20 cellular contexts compared by ENCODE assay signal in genomic region chr17:8893059-8893458, GRCh38. TPM values are rescaled to one million over a fixed set of nuclear protein-coding genes. Genes with fewer than 3 reads are reported as not detected.
DNase-seq lines count a peak whose midpoint lies in the region; ATAC-seq and TF ChIP-seq lines count a peak whose summit lies in the region.
"Had no signal": no experiment of that assay in that cellular context is flagged by ENCODE, and none has a peak within 500 bp of the region (broad histone marks: within the 10 kb centered on the region; RNA-seq: fewer than 3 reads in every experiment).

No MANE protein-coding gene starts in this region.

- no peaks in the 10 kb centered on the region for H3K9me3 ChIP-seq in CD8-positive, alpha-beta memory T cell (ENCODE audit: low read length)
- H3K9me3 ChIP-seq: SJCRH30 had no signal

- no peak overlapping the region for H3K4me3 Mint-ChIP-seq in CD14-positive monocyte
- H3K4me3 Mint-ChIP-seq in CD8-positive, alpha-beta memory T cell = no peak overlapping the region
- H3K4me3 Mint-ChIP-seq in activated T-helper 1 cell treated with anti-CD3 and anti-CD28 coated beads, Interleukin-12 subunit alpha, Interleukin-12 subunit beta, Interleukin-2, Interleukin-4 antibody, amounts not matched to agents 30 ng/mL and 10 ng/mL and 1 ng/mL, durations not matched to agents 14 hours and 24 hours and 36 hours = no peak overlapping the region
- H3K4me3 Mint-ChIP-seq in memory B cell = no peak overlapping the region
- H3K4me3 Mint-ChIP-seq: GM23338 had no signal

- no peak for TF ChIP-seq CTCF in CD14-positive monocyte (IDR thresholded peaks at IDR 0.05)

- DNase-seq in CD14-positive monocyte (ENCODE audit: low spot score) (no peak), memory B cell (ENCODE audit: low spot score in 2 of 2) (no peak), NCI-H345 treated with DMSO at 0.1 percent for 48 hours (lab: John Stamatoyannopoulos, UW; ENCODE audit: unreplicated experiment) (no peak)
- DNase-seq in CD8-positive, alpha-beta memory T cell = no peak
- no peak for DNase-seq in activated T-helper 1 cell treated with anti-CD3 and anti-CD28 coated beads, Interleukin-12 subunit alpha, Interleukin-12 subunit beta, Interleukin-2, Interleukin-4 antibody, amounts not matched to agents 30 ng/mL and 10 ng/mL and 1 ng/mL, durations not matched to agents 14 hours and 24 hours and 36 hours (ENCODE audit: low spot score)
- DNase-seq: ACHN, AML-193, Calu3, DMS53, NCI-H1092, NCI-H146, NCI-H2081 treated with DMSO at 0.1 percent for 48 hours, NCI-H510A treated with DMSO at 0.1 percent for 48 hours, PC-9, SJCRH30 had no signal

- H3K27ac ChIP-seq in CD8-positive, alpha-beta memory T cell (ENCODE audit: low read depth, low read length) = no peak overlapping the region
- H3K27ac ChIP-seq: PC-9, SJCRH30 had no signal

- H3K4me1 ChIP-seq in CD8-positive, alpha-beta memory T cell (ENCODE audit: insufficient read depth, low read length) = peaks cover 34% of the 10 kb centered on the region
- H3K4me1 ChIP-seq: SJCRH30 had no signal

- CTCF ChIA-PET in CD8-positive, alpha-beta memory T cell (lab: Charles Lee) = no interaction called here

- H3K27me3 Mint-ChIP-seq in CD14-positive monocyte (ENCODE audit: low read depth in 3 of 3) = no peaks in the 10 kb centered on the region
- peaks cover 0 to 1% of the 10 kb centered on the region in 2 donors for H3K27me3 Mint-ChIP-seq in CD8-positive, alpha-beta memory T cell
- no peaks in the 10 kb centered on the region for H3K27me3 Mint-ChIP-seq in activated T-helper 1 cell treated with anti-CD3 and anti-CD28 coated beads, Interleukin-12 subunit alpha, Interleukin-12 subunit beta, Interleukin-2, Interleukin-4 antibody, amounts not matched to agents 30 ng/mL and 10 ng/mL and 1 ng/mL, durations not matched to agents 14 hours and 24 hours and 36 hours (ENCODE audit: insufficient read depth)
- no peaks in the 10 kb centered on the region for H3K27me3 Mint-ChIP-seq in memory B cell

- H3K27ac Mint-ChIP-seq in CD14-positive monocyte (peak overlapping the region in 5 of 7 donors; percentile 66 to 78 (median 70)), memory B cell (peak overlapping the region; percentile 84)
- peak overlapping the region in 6 of 8 donors; percentile 39 to 82 (median 70) for H3K27ac Mint-ChIP-seq in CD8-positive, alpha-beta memory T cell
- H3K27ac Mint-ChIP-seq in activated T-helper 1 cell treated with anti-CD3 and anti-CD28 coated beads, Interleukin-12 subunit alpha, Interleukin-12 subunit beta, Interleukin-2, Interleukin-4 antibody, amounts not matched to agents 30 ng/mL and 10 ng/mL and 1 ng/mL, durations not matched to agents 14 hours and 24 hours and 36 hours = peak overlapping the region; percentile 58
- H3K27ac Mint-ChIP-seq: GM23338 had no signal

- no peak overlapping the region for H3K4me3 ChIP-seq in CD8-positive, alpha-beta memory T cell (ENCODE audit: low read length)
- H3K4me3 ChIP-seq: GM23338, PC-9, SJCRH30 had no signal

- H3K36me3 ChIP-seq in CD8-positive, alpha-beta memory T cell (ENCODE audit: insufficient read depth, low read length) = peaks cover 47% of the 10 kb centered on the region
- H3K36me3 ChIP-seq: SJCRH30 had no signal

- H3K36me3 Mint-ChIP-seq in CD14-positive monocyte (peaks cover 89 to 100% of the 10 kb centered on the region in 2 donors), memory B cell (peaks cover 23% of the 10 kb centered on the region)
- H3K36me3 Mint-ChIP-seq in CD8-positive, alpha-beta memory T cell = peaks cover 10 to 91% (median 19%) of the 10 kb centered on the region in 3 donors
- H3K36me3 Mint-ChIP-seq in activated T-helper 1 cell treated with anti-CD3 and anti-CD28 coated beads, Interleukin-12 subunit alpha, Interleukin-12 subunit beta, Interleukin-2, Interleukin-4 antibody, amounts not matched to agents 30 ng/mL and 10 ng/mL and 1 ng/mL, durations not matched to agents 14 hours and 24 hours and 36 hours (ENCODE audit: low read depth) = peaks cover 49% of the 10 kb centered on the region

- POLR2A ChIA-PET in CD8-positive, alpha-beta memory T cell (lab: Charles Lee) = interaction anchor here (1.0 kb wide), 1 partner anchor 23 kb away, joined by 3 read pairs; no protein-coding TSS in a partner anchor

- intact Hi-C loops in CD14-positive monocyte (cut with micrococcal nuclease) = no loop called here
- intact Hi-C loops in activated T-helper 1 cell treated with anti-CD3 and anti-CD28 coated beads, Interleukin-12 subunit alpha, Interleukin-12 subunit beta, Interleukin-2, Interleukin-4 antibody, amounts not matched to agents 30 ng/mL and 10 ng/mL and 1 ng/mL, durations not matched to agents 14 hours and 24 hours and 36 hours (cut with micrococcal nuclease) = no loop called here

- ATAC-seq in memory B cell (ENCODE audit: low read depth) (no peak), GM19397 (IDR thresholded peaks at IDR 0.05; ENCODE audit: unreplicated experiment) (no peak), GM19035 (IDR thresholded peaks at IDR 0.05; ENCODE audit: unreplicated experiment) (no peak), HG03025 (IDR thresholded peaks at IDR 0.05; ENCODE audit: low FRiP score, unreplicated experiment) (no peak)

- H3K27me3 ChIP-seq in CD8-positive, alpha-beta memory T cell (ENCODE audit: insufficient read depth, low read length, poor library complexity, severe bottlenecking) = no peaks in the 10 kb centered on the region
- H3K27me3 ChIP-seq: SJCRH30 had no signal

- H3K4me1 Mint-ChIP-seq in CD14-positive monocyte (peaks cover 24% of the 10 kb centered on the region), memory B cell (peaks cover 27% of the 10 kb centered on the region)
- peaks cover 38 to 57% (median 48%) of the 10 kb centered on the region in 3 donors for H3K4me1 Mint-ChIP-seq in CD8-positive, alpha-beta memory T cell
- H3K4me1 Mint-ChIP-seq in activated T-helper 1 cell treated with anti-CD3 and anti-CD28 coated beads, Interleukin-12 subunit alpha, Interleukin-12 subunit beta, Interleukin-2, Interleukin-4 antibody, amounts not matched to agents 30 ng/mL and 10 ng/mL and 1 ng/mL, durations not matched to agents 14 hours and 24 hours and 36 hours (ENCODE audit: low read depth) = peaks cover 53% of the 10 kb centered on the region

- H3K9me3 Mint-ChIP-seq in CD14-positive monocyte (peaks cover 0 to 3% (median 0%) of the 10 kb centered on the region in 7 donors), memory B cell (no peaks in the 10 kb centered on the region)
- no peaks in the 10 kb centered on the region for H3K9me3 Mint-ChIP-seq in CD8-positive, alpha-beta memory T cell
- no peaks in the 10 kb centered on the region for H3K9me3 Mint-ChIP-seq in activated T-helper 1 cell treated with anti-CD3 and anti-CD28 coated beads, Interleukin-12 subunit alpha, Interleukin-12 subunit beta, Interleukin-2, Interleukin-4 antibody, amounts not matched to agents 30 ng/mL and 10 ng/mL and 1 ng/mL, durations not matched to agents 14 hours and 24 hours and 36 hours
- H3K9me3 Mint-ChIP-seq: GM23338 had no signal

RNA-seq across cellular contexts. Expression of gene PIK3R6, which starts 25.6 kb away (rescaled TPM):
- 1 to 10 TPM; 3.6 to 5.8 TPM for polyA plus RNA-seq in CD14-positive monocyte
- under 1 TPM; 0.18 to 0.35 TPM for total RNA-seq in CD8-positive, alpha-beta memory T cell
- polyA plus RNA-seq in CD8-positive, alpha-beta memory T cell = 0.61 TPM
- total RNA-seq in activated T-helper 1 cell treated with anti-CD3 and anti-CD28 coated beads, Interleukin-12 subunit alpha, Interleukin-12 subunit beta, Interleukin-2, Interleukin-4 antibody, amounts not matched to agents 30 ng/mL and 10 ng/mL and 1 ng/mL, durations not matched to agents 14 hours and 24 hours and 36 hours = 2.0 and 2.1 TPM in 2 replicates
- total RNA-seq: Calu3, MCF 10A, PC-9, SJCRH30 had no signal
